Comparison of ENCODE assay signal across 9 cellular contexts in genomic region chrX:111244238-111244750, GRCh38. TPM values are rescaled to one million over a fixed set of nuclear protein-coding genes. Genes with fewer than 3 reads are reported as not detected.
DNase-seq lines count a peak whose midpoint lies in the region; ATAC-seq and TF ChIP-seq lines count a peak whose summit lies in the region.
"Had no signal": no experiment of that assay in that cellular context is flagged by ENCODE, and none has a peak within 500 bp of the region (broad histone marks: within the 10 kb centered on the region; RNA-seq: fewer than 3 reads in every experiment).

No MANE protein-coding gene starts in this region.

- H3K18ac ChIP-seq in neuronal stem cell (ENCODE audit: low read length), result no peak overlapping the region

- H3K23ac ChIP-seq in neuronal stem cell (ENCODE audit: low read depth, low read length, poor library complexity), result no peak overlapping the region

- no peaks in the 10 kb centered on the region for H3K36me3 Mint-ChIP-seq in activated CD4-positive, alpha-beta T cell treated with anti-CD3 and anti-CD28 coated beads for 36 hours (ENCODE audit: low read depth)

- intact Hi-C loops in stomach (cut with DNase I; ENCODE audit: low total_unique reads), result no loop called here
- intact Hi-C loops in left colon (cut with DNase I, micrococcal nuclease), result no loop called here
- intact Hi-C loops in activated CD4-positive, alpha-beta T cell treated with anti-CD3 and anti-CD28 coated beads for 36 hours (cut with DNase I, micrococcal nuclease), result loop anchor here (1.0 to 10.0 kb wide), 6 partner anchors 77 to 391 kb away; no protein-coding TSS in a partner anchor

- no peak overlapping the region for H3K4ac ChIP-seq in neuronal stem cell (ENCODE audit: low read length)

- TF ChIP-seq POLR2A in stomach (IDR thresholded peaks at IDR 0.05), result no peak

- no peak for ATAC-seq in left colon
- no peak for ATAC-seq in activated CD4-positive, alpha-beta T cell treated with anti-CD3 and anti-CD28 coated beads for 36 hours

- H2BK5ac ChIP-seq in neuronal stem cell (ENCODE audit: low read length), result no peak overlapping the region

- DNase-seq in NCI-H1436 (lab: John Stamatoyannopoulos, UW), result peak; percentile 22
- no peak for DNase-seq in NCI-H1436 treated with DMSO at 0.1 percent for 48 hours (lab: John Stamatoyannopoulos, UW)
- peak; percentile 42 for DNase-seq in NCI-H2227 (lab: John Stamatoyannopoulos, UW; ENCODE audit: unreplicated experiment)
- DNase-seq in epithelial cell of esophagus (ENCODE audit: low read depth), result peak; percentile 16
- no peak for DNase-seq in stomach
- no peak for DNase-seq in neuronal stem cell (ENCODE audit: low spot score)
- DNase-seq in left colon, result no peak
- no peak for DNase-seq in activated CD4-positive, alpha-beta T cell treated with anti-CD3 and anti-CD28 coated beads for 36 hours

- H2BK15ac ChIP-seq in neuronal stem cell (ENCODE audit: low read length), result no peak overlapping the region

- TF ChIP-seq CTCF in epithelial cell of esophagus (IDR thresholded peaks at IDR 0.05; ENCODE audit: insufficient read depth, low read depth, low read length, missing control alignments) (peak; percentile 43), stomach (IDR thresholded peaks at IDR 0.05) (peak in 4 of 7 experiments; percentile 15 to 46 (median 41))

- POLR2A ChIA-PET in activated CD4-positive, alpha-beta T cell treated with anti-CD3 and anti-CD28 coated beads for 36 hours (lab: Charles Lee), result no interaction called here

- H2BK12ac ChIP-seq in neuronal stem cell (ENCODE audit: low read length), result no peak overlapping the region

- H3K4me1 ChIP-seq in stomach, result no peaks in the 10 kb centered on the region
- H3K4me1 ChIP-seq in neuronal stem cell (ENCODE audit: control insufficient read depth in 2 of 2, insufficient read depth in 1 of 2, low read depth in 1 of 2, low read length in 2 of 2), result no peaks in the 10 kb centered on the region
- H3K4me1 ChIP-seq: BLaER1 treated with 17β-estradiol and CSF1 and Interleukin-3, amounts not matched to agents 10 nM and 100 nM had no signal

- H3K27me3 ChIP-seq in stomach (no peaks in the 10 kb centered on the region), neuronal stem cell (ENCODE audit: control insufficient read depth in 3 of 3, insufficient read depth in 3 of 3, low read depth in 1 of 3, low read length in 3 of 3) (peaks cover 0 to 16% (median 0%) of the 10 kb centered on the region in 3 experiments)

- H3K27me3 Mint-ChIP-seq in activated CD4-positive, alpha-beta T cell treated with anti-CD3 and anti-CD28 coated beads for 36 hours, result no peaks in the 10 kb centered on the region

- no peak overlapping the region for H3K4me3 Mint-ChIP-seq in activated CD4-positive, alpha-beta T cell treated with anti-CD3 and anti-CD28 coated beads for 36 hours

- H3K27ac ChIP-seq in stomach (no peak overlapping the region), neuronal stem cell (replicated peaks; ENCODE audit: low read length) (no peak overlapping the region)
- H3K27ac ChIP-seq: BLaER1 treated with 17β-estradiol and CSF1 and Interleukin-3, amounts not matched to agents 10 nM and 100 nM had no signal

- H3K9me3 Mint-ChIP-seq in activated CD4-positive, alpha-beta T cell treated with anti-CD3 and anti-CD28 coated beads for 36 hours (ENCODE audit: low read depth), result no peaks in the 10 kb centered on the region

- H3K27ac Mint-ChIP-seq in activated CD4-positive, alpha-beta T cell treated with anti-CD3 and anti-CD28 coated beads for 36 hours, result no peak overlapping the region

- H3K9me3 ChIP-seq in stomach (no peaks in the 10 kb centered on the region), neuronal stem cell (replicated peaks in 1 of 2; ENCODE audit: control insufficient read depth in 2 of 2, insufficient read depth in 1 of 2, low read depth in 1 of 2, low read length in 2 of 2) (no peaks in the 10 kb centered on the region)
- H3K9me3 ChIP-seq: BLaER1 treated with 17β-estradiol and CSF1 and Interleukin-3, amounts not matched to agents 10 nM and 100 nM had no signal

- no peak overlapping the region for H4K91ac ChIP-seq in neuronal stem cell (ENCODE audit: low read depth, low read length, poor library complexity)

- no peak overlapping the region for H4K8ac ChIP-seq in neuronal stem cell (ENCODE audit: low read depth, low read length)

- TF ChIP-seq EP300 in stomach (IDR thresholded peaks at IDR 0.05), result no peak

- H3K4me1 Mint-ChIP-seq in activated CD4-positive, alpha-beta T cell treated with anti-CD3 and anti-CD28 coated beads for 36 hours, result no peaks in the 10 kb centered on the region

- CTCF ChIA-PET in activated CD4-positive, alpha-beta T cell treated with anti-CD3 and anti-CD28 coated beads for 36 hours (lab: Charles Lee), result interaction anchor here (0.5 to 2.1 kb wide), 7 partner anchors 10 to 927 kb away, joined by 3 to 8 read pairs (median 4); no protein-coding TSS in a partner anchor

- H3K36me3 ChIP-seq in stomach (no peaks in the 10 kb centered on the region), neuronal stem cell (replicated peaks in 1 of 2; ENCODE audit: control insufficient read depth in 2 of 2, insufficient read depth in 2 of 2, low read length in 2 of 2) (peaks cover 0 to 6% of the 10 kb centered on the region in 2 donors)
- H3K36me3 ChIP-seq: BLaER1 treated with 17β-estradiol and CSF1 and Interleukin-3, amounts not matched to agents 10 nM and 100 nM had no signal

- H3K79me1 ChIP-seq in neuronal stem cell (ENCODE audit: low read depth, low read length), result no peaks in the 10 kb centered on the region

- no peak overlapping the region for H2AK5ac ChIP-seq in neuronal stem cell (ENCODE audit: low read depth, low read length)

- H3K4me3 ChIP-seq in epithelial cell of esophagus (ENCODE audit: low read length) (no peak overlapping the region), stomach (no peak overlapping the region), neuronal stem cell (ENCODE audit: low read length in 2 of 2) (no peak overlapping the region)
- H3K4me3 ChIP-seq: BLaER1 treated with 17β-estradiol and CSF1 and Interleukin-3, amounts not matched to agents 10 nM and 100 nM had no signal

- no peak overlapping the region for H2BK120ac ChIP-seq in neuronal stem cell (ENCODE audit: low read depth, low read length)

- H3K4me2 ChIP-seq in neuronal stem cell (ENCODE audit: insufficient read depth, low read length, poor library complexity, severe bottlenecking), result no peak overlapping the region
- H3K4me2 ChIP-seq: BLaER1 treated with 17β-estradiol and CSF1 and Interleukin-3, amounts not matched to agents 10 nM and 100 nM had no signal

- H2AFZ ChIP-seq in neuronal stem cell (ENCODE audit: low read length), result no peak overlapping the region

- H3K14ac ChIP-seq in neuronal stem cell (ENCODE audit: low read length), result no peak overlapping the region

- no peak overlapping the region for H3K9ac ChIP-seq in neuronal stem cell (ENCODE audit: low read depth, low read length, poor library complexity)
- H3K9ac ChIP-seq: BLaER1 treated with 17β-estradiol and CSF1 and Interleukin-3, amounts not matched to agents 10 nM and 100 nM had no signal

- 25 to 46% (median 38%) methylated on average over 2 of the region's 2 CpGs for WGBS in stomach, 5 donors
- WGBS in neuronal stem cell (ENCODE audit: extremely low coverage in 2 of 2, insufficient read length in 2 of 2, insufficient replicate concordance in 1 of 2), 2 donors, result no CpG with 5 or more reads among the region's 2 CpGs

RNA-seq across cellular contexts. Expression of gene CAPN6, which starts 26.0 kb away (rescaled TPM):
- total RNA-seq in stomach, result 10 to 100 TPM in 1 of 5 donors, 1 to 10 TPM in 2, under 1 TPM in 1, not detected in 1; 0.45 to 84.8 (median 4.2) TPM
- 1 to 10 TPM; 1.1 to 2.7 (median 2.5) TPM for polyA plus RNA-seq in stomach
- polyA plus RNA-seq in neuronal stem cell (2013, experiment 1 of 2), result 86.3 TPM
- 85.0 TPM for polyA plus RNA-seq in neuronal stem cell (2013, experiment 2 of 2)
- total RNA-seq in left colon, result 1 to 10 TPM; 2.0 to 5.0 TPM
- not detected for total RNA-seq in activated CD4-positive, alpha-beta T cell treated with anti-CD3 and anti-CD28 coated beads for 36 hours

Comparison
In these comparisons a context has a peak if more than half of its experiments do, and no peak if none do; other contexts are left out.
1. DNase-seq: peak in NCI-H1436 (single experiment), NCI-H2227 (single experiment) and epithelial cell of esophagus (single experiment); none in NCI-H1436 treated with DMSO at 0.1 percent for 48 hours (single experiment), stomach (single experiment), neuronal stem cell (single experiment), left colon (0 of 2) and activated CD4-positive, alpha-beta T cell treated with anti-CD3 and anti-CD28 coated beads for 36 hours (single experiment).
2. intact Hi-C loops: an anchor here in activated CD4-positive, alpha-beta T cell treated with anti-CD3 and anti-CD28 coated beads for 36 hours (1.0 to 10.0 kb wide); none called in stomach and left colon.